Comparison of ENCODE assay signal across 12 cellular contexts in genomic region chr7:116810267-116811116, GRCh38. TPM values are rescaled to one million over a fixed set of nuclear protein-coding genes. Genes with fewer than 3 reads are reported as not detected.
DNase-seq lines count a peak whose midpoint lies in the region; ATAC-seq, FAIRE-seq and TF ChIP-seq lines count a peak whose summit lies in the region.
"Had no signal": no experiment of that assay in that cellular context is flagged by ENCODE, and none has a peak within 500 bp of the region (broad histone marks: within the 10 kb centered on the region; RNA-seq: fewer than 3 reads in every experiment).

No MANE protein-coding gene starts in this region.

- no peak for FAIRE-seq in kidney (lab: Jason Lieb, UNC)
- FAIRE-seq: D721Med had no signal

- H3K4me1 Mint-ChIP-seq in GM23338 (peaks cover 34% of the 10 kb centered on the region), endodermal cell (peaks cover 28% of the 10 kb centered on the region)
- H3K4me1 Mint-ChIP-seq: activated naive CD8-positive, alpha-beta T cell treated with anti-CD3 and anti-CD28 coated beads, Interleukin-2, amount 50 U/mL, for 24 hours had no signal

- H3K9me3 ChIP-seq in Panc1 (ENCODE audit: control insufficient read depth, insufficient read depth, low read depth, low read length) (no peaks in the 10 kb centered on the region), kidney (ENCODE audit: control insufficient read depth in 1 of 2, low read length in 2 of 2) (no peaks in the 10 kb centered on the region), skeletal muscle tissue (ENCODE audit: control insufficient read depth in 3 of 3, low read length in 3 of 3) (no peaks in the 10 kb centered on the region), endodermal cell (ENCODE audit: control insufficient read depth, low read length) (no peaks in the 10 kb centered on the region)
- H3K9me3 ChIP-seq: spleen had no signal

- H3K4me2 ChIP-seq in GM23338 = no peak overlapping the region

- H3K36me3 ChIP-seq in GM23338 (ENCODE audit: insufficient read depth) (no peaks in the 10 kb centered on the region), Panc1 (ENCODE audit: control insufficient read depth, insufficient read depth, low read length) (no peaks in the 10 kb centered on the region), kidney (ENCODE audit: control insufficient read depth in 1 of 2, insufficient read depth in 2 of 2, low read length in 2 of 2) (no peaks in the 10 kb centered on the region), skeletal muscle tissue (ENCODE audit: control insufficient read depth in 3 of 3, insufficient read depth in 3 of 3, low read length in 3 of 3) (no peaks in the 10 kb centered on the region), endodermal cell (ENCODE audit: control insufficient read depth, insufficient read depth, low read length) (no peaks in the 10 kb centered on the region)
- H3K36me3 ChIP-seq: spleen had no signal

- H3K27ac ChIP-seq in GM23338 (ENCODE audit: low read depth) = no peak overlapping the region
- H3K27ac ChIP-seq in Panc1 (ENCODE audit: low read length) = peak overlapping the region; percentile 83
- H3K27ac ChIP-seq in kidney (ENCODE audit: low read depth in 2 of 2, low read length in 2 of 2) = peak overlapping the region; percentile 58 to 63
- peak overlapping the region; percentile 72 for H3K27ac ChIP-seq in skeletal muscle tissue (ENCODE audit: low read depth, low read length)
- no peak overlapping the region for H3K27ac ChIP-seq in endodermal cell (ENCODE audit: low read depth, low read length)
- H3K27ac ChIP-seq: spleen had no signal

- H3K9me2 ChIP-seq in GM23338 (ENCODE audit: insufficient read depth) = no peaks in the 10 kb centered on the region

- no peaks in the 10 kb centered on the region for H3K79me2 ChIP-seq in GM23338 (replicated peaks; ENCODE audit: insufficient read depth)

- no peaks in the 10 kb centered on the region for H4K20me1 ChIP-seq in GM23338 (replicated peaks; ENCODE audit: insufficient read depth)

- H3K27me3 Mint-ChIP-seq in GM23338 (ENCODE audit: insufficient read depth, low read depth, poor library complexity) (no peaks in the 10 kb centered on the region), endodermal cell (ENCODE audit: insufficient read depth) (no peaks in the 10 kb centered on the region)
- H3K27me3 Mint-ChIP-seq: activated naive CD8-positive, alpha-beta T cell treated with anti-CD3 and anti-CD28 coated beads, Interleukin-2, amount 50 U/mL, for 24 hours had no signal

- H3K9ac ChIP-seq in kidney (ENCODE audit: low read length in 2 of 2) = peak overlapping the region in 1 of 2 donors; percentile 29
- peak overlapping the region; percentile 26 to 42 (median 30) for H3K9ac ChIP-seq in skeletal muscle tissue (ENCODE audit: low read depth in 1 of 3, low read length in 3 of 3)
- no peak overlapping the region for H3K9ac ChIP-seq in endodermal cell (ENCODE audit: extremely low read depth, low read length, poor library complexity, severe bottlenecking)

- H3K9me3 Mint-ChIP-seq in GM23338 (no peaks in the 10 kb centered on the region), endodermal cell (no peaks in the 10 kb centered on the region)
- H3K9me3 Mint-ChIP-seq: activated naive CD8-positive, alpha-beta T cell treated with anti-CD3 and anti-CD28 coated beads, Interleukin-2, amount 50 U/mL, for 24 hours had no signal

- BruUV-seq in Panc1 (replicated peaks; lab: Mats Ljungman, UMichigan) = no TSS peak

- H3K27ac Mint-ChIP-seq in GM23338 (no peak overlapping the region), endodermal cell (no peak overlapping the region)
- H3K27ac Mint-ChIP-seq: activated naive CD8-positive, alpha-beta T cell treated with anti-CD3 and anti-CD28 coated beads, Interleukin-2, amount 50 U/mL, for 24 hours had no signal

- H3K4me3 Mint-ChIP-seq in GM23338 (no peak overlapping the region), endodermal cell (no peak overlapping the region)
- H3K4me3 Mint-ChIP-seq: activated naive CD8-positive, alpha-beta T cell treated with anti-CD3 and anti-CD28 coated beads, Interleukin-2, amount 50 U/mL, for 24 hours had no signal

- POLR2A ChIA-PET in Panc1 (lab: Charles Lee) = interaction anchor here (1.2 kb wide), 1 partner anchor 219 kb away, joined by 3 read pairs; no protein-coding TSS in a partner anchor

- TF ChIP-seq CTCF in GM23338 (conservative IDR thresholded peaks at IDR 0.05; ENCODE audit: low read depth in 2 of 2) = no peak
- no peak for TF ChIP-seq CTCF in Panc1 (IDR thresholded peaks at IDR 0.05)
- TF ChIP-seq CTCF in kidney (IDR thresholded peaks at IDR 0.05; ENCODE audit: borderline replicate concordance, extremely low read depth, insufficient read depth) = no peak
- no peak for TF ChIP-seq CTCF in endodermal cell (conservative IDR thresholded peaks at IDR 0.05)

- H3F3A ChIP-seq in GM23338 (replicated peaks; ENCODE audit: low read depth) = no peaks in the 10 kb centered on the region

- peak; percentile 42; the same call in 2 of the 3 replicates for ATAC-seq in GM23338
- peak; percentile 70 for ATAC-seq in Panc1
- ATAC-seq: activated naive CD8-positive, alpha-beta T cell treated with anti-CD3 and anti-CD28 coated beads, Interleukin-2, amount 50 U/mL, for 24 hours had no signal

- intact Hi-C loops in Panc1 (cut with micrococcal nuclease; ENCODE audit: unreplicated experiment) (no loop called here), kidney (cut with DNase I) (loop anchor here (10.0 kb wide), 1 partner anchor 216 kb away; no protein-coding TSS in a partner anchor)

- in situ Hi-C loops in Panc1 (cut with HindIII; ENCODE audit: low pct_unique_long_range_greater_than_20kb, low sequenced_read_pairs) = no loop called here

- 68 to 72% methylated on average over 4 to 6 of the region's 6 CpGs for WGBS in endodermal cell (ENCODE audit: insufficient coverage in 1 of 2, insufficient read length in 1 of 2), 2 experiments

- H3K4me3 ChIP-seq in GM23338 (no peak overlapping the region), Panc1 (ENCODE audit: low read depth in 2 of 2, low read length in 2 of 2) (no peak overlapping the region), kidney (ENCODE audit: low read length in 2 of 2) (no peak overlapping the region), skeletal muscle tissue (ENCODE audit: low read length in 3 of 3) (no peak overlapping the region), endodermal cell (ENCODE audit: low read length) (no peak overlapping the region)
- H3K4me3 ChIP-seq: spleen had no signal

- CTCF ChIA-PET in Panc1 (lab: Charles Lee) = interaction anchor here (0.8 to 1.1 kb wide), 3 partner anchors 219 to 222 kb away, joined by 3 to 9 read pairs (median 3); no protein-coding TSS in a partner anchor

- no peaks in the 10 kb centered on the region for H3K27me3 ChIP-seq in GM23338 (ENCODE audit: insufficient read depth)
- no peaks in the 10 kb centered on the region for H3K27me3 ChIP-seq in Panc1 (ENCODE audit: control insufficient read depth, insufficient read depth, low read length)
- H3K27me3 ChIP-seq in skeletal muscle tissue (ENCODE audit: control insufficient read depth in 3 of 3, insufficient read depth in 3 of 3, low read length in 3 of 3) = no peaks in the 10 kb centered on the region
- H3K27me3 ChIP-seq in endodermal cell (ENCODE audit: control insufficient read depth, insufficient read depth, low read length, poor library complexity, severe bottlenecking) = no peaks in the 10 kb centered on the region
- H3K27me3 ChIP-seq: spleen had no signal

- H2AFZ ChIP-seq in GM23338 = no peak overlapping the region

- H3K4me1 ChIP-seq in GM23338 (ENCODE audit: insufficient read depth) = peaks cover 13% of the 10 kb centered on the region; the same call in 1 of the 2 replicates
- H3K4me1 ChIP-seq in Panc1 (ENCODE audit: control insufficient read depth, insufficient read depth, low read length) = peaks cover 43% of the 10 kb centered on the region
- peaks cover 7 to 31% of the 10 kb centered on the region in 2 donors for H3K4me1 ChIP-seq in kidney (ENCODE audit: control insufficient read depth in 1 of 2, insufficient read depth in 1 of 2, low read depth in 1 of 2, low read length in 2 of 2)
- peaks cover 6 to 11% (median 7%) of the 10 kb centered on the region in 3 donors for H3K4me1 ChIP-seq in skeletal muscle tissue (ENCODE audit: control insufficient read depth in 3 of 3, insufficient read depth in 3 of 3, low read length in 3 of 3)
- peaks cover 11% of the 10 kb centered on the region for H3K4me1 ChIP-seq in endodermal cell (ENCODE audit: control insufficient read depth, insufficient read depth, low read length)
- H3K4me1 ChIP-seq: spleen had no signal

- H3K36me3 Mint-ChIP-seq in GM23338 (ENCODE audit: low read depth) = no peaks in the 10 kb centered on the region
- no peaks in the 10 kb centered on the region for H3K36me3 Mint-ChIP-seq in endodermal cell (ENCODE audit: low read depth)

- DNase-seq in GM23338 (ENCODE audit: low spot score) (no peak), Panc1 (ENCODE audit: low read depth, low spot score) (no peak), kidney (no peak), DMS79 (lab: John Stamatoyannopoulos, UW) (no peak), GDM1 (lab: John Stamatoyannopoulos, UW) (no peak), endodermal cell (no peak), NCI-H2107 (lab: John Stamatoyannopoulos, UW) (no peak)
- DNase-seq: activated naive CD8-positive, alpha-beta T cell treated with anti-CD3 and anti-CD28 coated beads, Interleukin-2, amount 50 U/mL, for 24 hours; effector CD4-positive, alpha-beta T cell; spleen had no signal

TF ChIP-seq in GM23338, 12 proteins besides CTCF, POLR2A, EP300 and RAD21:
- TF ChIP-seq POLR2AphosphoS5 (IDR thresholded peaks at IDR 0.05; ENCODE audit: low read depth) (no peak), ZNF114 (CRISPR knock-in tag; IDR thresholded peaks at IDR 0.05) (no peak), STAT1 (IDR thresholded peaks at IDR 0.05; ENCODE audit: unreplicated experiment) (no peak), EZH2phosphoT487 (IDR thresholded peaks at IDR 0.05; ENCODE audit: unreplicated experiment) (no peak), NANOG (IDR thresholded peaks at IDR 0.05; ENCODE audit: borderline replicate concordance) (no peak), CREB1 (CRISPR knock-in tag; IDR thresholded peaks at IDR 0.05; ENCODE audit: low read depth) (no peak)

RNA-seq across cellular contexts. Expression of gene CAPZA2, which starts 51.9 kb away (rescaled TPM):
- total RNA-seq in GM23338 (2014; rRNA removed; shearing (Covaris generic)) = 106 and 141 TPM in 2 replicates
- polyA plus RNA-seq in GM23338 (2016; fragmentation: Nextera tagmentation; extraction: Ambion mirVana) (49.1 and 49.9 TPM in 2 replicates), kidney (ENCODE audit: insufficient read depth, low read depth, low replicate concordance) (130 TPM)
- total RNA-seq in Panc1 (2021; ENCODE audit: unreplicated experiment) (195 TPM), kidney (295 TPM), skeletal muscle tissue (72.5 TPM), endodermal cell (100 to 1,000 TPM; 127 to 133 TPM)
- polyA plus RNA-seq in Panc1 (2012; ENCODE audit: insufficient read length) = 77.8 TPM
- 88.2 TPM for polyA plus RNA-seq in endodermal cell (2013, experiment 1 of 2)
- 92.9 TPM for polyA plus RNA-seq in endodermal cell (2013, experiment 2 of 2)

Comparison
In these comparisons a context has a peak if more than half of its experiments do, and no peak if none do; other contexts are left out.
1. H3K27ac ChIP-seq: peak in Panc1 (single experiment), kidney (2 of 2) and skeletal muscle tissue (single experiment); none in GM23338 (single experiment) and endodermal cell (single experiment).